In genomic region chr5:159645194-159645846, GRCh38 we compare ENCODE assay signal across 1 cellular context.
TF ChIP-seq lines count a peak whose summit lies in the region.

No MANE protein-coding gene starts in this region.

TF ChIP-seq in GM12878, 131 proteins besides CTCF, POLR2A, EP300 and RAD21 (continued from another document):
- TF ChIP-seq CBFB (IDR thresholded peaks at IDR 0.05; ENCODE audit: low read depth) = no peak
- TF ChIP-seq STAT3 (IDR thresholded peaks at IDR 0.05; ENCODE audit: low read depth, low read length) = no peak
- no peak for TF ChIP-seq PML (IDR thresholded peaks at IDR 0.05; ENCODE audit: low read length)
